ENCODE assay signal across 26 cellular contexts in genomic region chr1:34602907-34603306, GRCh38.
"Had no signal": no experiment of that assay in that cellular context is flagged by ENCODE, and none has a peak within 500 bp of the region (broad histone marks: within the 10 kb centered on the region; RNA-seq: fewer than 3 reads in every experiment).

No MANE protein-coding gene starts in this region.

- H3K4me3 Mint-ChIP-seq: naive thymus-derived CD4-positive, alpha-beta T cell; natural killer cell; nephron; neural crest cell; stimulated activated effector memory CD8-positive, alpha-beta T cell treated with anti-CD3 and anti-CD28 coated beads, Interleukin-12 subunit alpha, Interleukin-12 subunit beta, amount 100 ng/mL, for 72 hours; stimulated activated naive B cell treated with anti-CD40 and anti-IgM and Interleukin-4, amounts not matched to agents 10 μg/mL and 1 μg/mL and 100 μg/mL, for 72 hours; stimulated activated naive CD8-positive, alpha-beta T cell treated with anti-CD3 and anti-CD28 coated beads, Interleukin-15, Interleukin-2, amounts not matched to agents 100 ng/mL and 50 ng/mL, for 24 hours had no signal

- H3K27ac ChIP-seq: neutrophil, pancreas, prostate gland, right lobe of liver, sigmoid colon, stomach, thoracic aorta, thyroid gland, tibial nerve, upper lobe of left lung, vagina had no signal

- H3K27me3 ChIP-seq: right lobe of liver, thyroid gland, tibial nerve, upper lobe of left lung, vagina had no signal

- H3K9me3 Mint-ChIP-seq: natural killer cell; nephron; neural crest cell; stimulated activated effector memory CD8-positive, alpha-beta T cell treated with anti-CD3 and anti-CD28 coated beads, Interleukin-12 subunit alpha, Interleukin-12 subunit beta, amount 100 ng/mL, for 72 hours; stimulated activated naive B cell treated with anti-CD40 and anti-IgM and Interleukin-4, amounts not matched to agents 10 μg/mL and 1 μg/mL and 100 μg/mL, for 72 hours; stimulated activated naive CD8-positive, alpha-beta T cell treated with anti-CD3 and anti-CD28 coated beads, Interleukin-15, Interleukin-2, amounts not matched to agents 100 ng/mL and 50 ng/mL, for 24 hours had no signal

- H3K9me3 ChIP-seq: neutrophil, pancreas, prostate gland, right lobe of liver, sigmoid colon, stomach, thoracic aorta, thyroid gland, tibial nerve, upper lobe of left lung, vagina had no signal

- H3K36me3 ChIP-seq: neutrophil, pancreas, prostate gland, right lobe of liver, sigmoid colon, stomach, thoracic aorta, thyroid gland, tibial nerve, upper lobe of left lung, vagina had no signal

- H3K36me3 Mint-ChIP-seq: naive thymus-derived CD4-positive, alpha-beta T cell; natural killer cell; stimulated activated effector memory CD8-positive, alpha-beta T cell treated with anti-CD3 and anti-CD28 coated beads, Interleukin-12 subunit alpha, Interleukin-12 subunit beta, amount 100 ng/mL, for 72 hours; stimulated activated naive B cell treated with anti-CD40 and anti-IgM and Interleukin-4, amounts not matched to agents 10 μg/mL and 1 μg/mL and 100 μg/mL, for 72 hours had no signal

- DNase-seq: naive thymus-derived CD4-positive, alpha-beta T cell; natural killer cell; pancreas; right cardiac atrium; right lobe of liver; sigmoid colon; small intestine; stimulated activated CD4-positive, alpha-beta T cell treated with anti-CD3 and anti-CD28 coated beads, Interleukin-15, amount 100 ng/mL, for 24 hours; stimulated activated CD4-positive, alpha-beta T cell treated with anti-CD3 and anti-CD28 coated beads, Interleukin-2, amount 100 ng/mL, for 24 hours; stimulated activated CD4-positive, alpha-beta T cell treated with anti-CD3 and anti-CD28 coated beads, Interleukin-2, amount 100 ng/mL, for 48 hours; stimulated activated CD4-positive, alpha-beta T cell treated with anti-CD3 and anti-CD28 coated beads, Interleukin-4, amount 100 ng/mL, for 24 hours; stimulated activated naive B cell treated with anti-CD40 and anti-IgM and Interleukin-4, amounts not matched to agents 10 μg/mL and 1 μg/mL and 100 μg/mL, for 72 hours; stimulated activated naive CD4-positive, alpha-beta T cell treated with Interleukin-2 at 50 U/mL for 16 hours; stomach; thyroid gland; trophoblast cell; upper lobe of left lung had no signal

- H3K4me1 Mint-ChIP-seq: naive thymus-derived CD4-positive, alpha-beta T cell; natural killer cell; stimulated activated effector memory CD8-positive, alpha-beta T cell treated with anti-CD3 and anti-CD28 coated beads, Interleukin-12 subunit alpha, Interleukin-12 subunit beta, amount 100 ng/mL, for 72 hours; stimulated activated naive B cell treated with anti-CD40 and anti-IgM and Interleukin-4, amounts not matched to agents 10 μg/mL and 1 μg/mL and 100 μg/mL, for 72 hours had no signal

- ATAC-seq: naive thymus-derived CD4-positive, alpha-beta T cell; natural killer cell; pancreas; right cardiac atrium; right lobe of liver; stimulated activated effector memory CD8-positive, alpha-beta T cell treated with anti-CD3 and anti-CD28 coated beads, Interleukin-12 subunit alpha, Interleukin-12 subunit beta, amount 100 ng/mL, for 72 hours; stimulated activated naive B cell treated with anti-CD40 and anti-IgM and Interleukin-4, amounts not matched to agents 10 μg/mL and 1 μg/mL and 100 μg/mL, for 72 hours had no signal

- H3K4me3 ChIP-seq: pancreas, prostate gland, right lobe of liver, sigmoid colon, stomach, thoracic aorta, thyroid gland, tibial nerve, upper lobe of left lung, vagina had no signal

- H3K4me1 ChIP-seq: pancreas, prostate gland, right lobe of liver, sigmoid colon, stomach, thyroid gland, tibial nerve, upper lobe of left lung, vagina had no signal
